Comparison of ENCODE assay signal across 8 cellular contexts in genomic region chr6:12289655-12290489, GRCh38. TPM values are rescaled to one million over a fixed set of nuclear protein-coding genes. Genes with fewer than 3 reads are reported as not detected.
DNase-seq lines count a peak whose midpoint lies in the region; ATAC-seq and TF ChIP-seq lines count a peak whose summit lies in the region.

EDN1 (plus strand) TSS chr6:12290361; CDS start chr6:12290630, 269 bp downstream.

- peak; percentile 78 for ATAC-seq in GM21576 (IDR thresholded peaks at IDR 0.05; ENCODE audit: unreplicated experiment)

- peak within 1 kb of the TSS; percentile 58 for H3K9ac ChIP-seq in ES-I3 (ENCODE audit: low read depth, low read length)

- H3K4me1 ChIP-seq in ES-I3 (ENCODE audit: insufficient read depth, low read length) = peaks cover 9% of the 10 kb centered on the region

- H3K36me3 ChIP-seq in ES-I3 (ENCODE audit: insufficient read depth, low read length) = no peaks in the 10 kb centered on the region; the same call in 1 of the 2 replicates

- in situ Hi-C loops in astrocyte of the cerebellum (cut with HindIII; ENCODE audit: low sequenced_read_pairs) = no loop called here

- TF ChIP-seq CTCF in astrocyte of the cerebellum (IDR thresholded peaks at IDR 0.05; ENCODE audit: low read depth, low read length, missing control alignments) = peak; percentile 62

- DNase-seq in Jurkat, Clone E6-1 (ENCODE audit: low read depth, low spot score) = peak; percentile 26
- DNase-seq in SW480 (ENCODE audit: low spot score) (peak; percentile 72), astrocyte of the cerebellum (ENCODE audit: low read depth) (peak; percentile 56), hypothalamus (lab: John Stamatoyannopoulos, UW) (peak in 42 of 51 donors; percentile 2 to 70 (median 30)), retina (peak; percentile 91), cortex of kidney (lab: John Stamatoyannopoulos, UW) (no peak)

- peak within 1 kb of the TSS; percentile 1 for H3K4me3 ChIP-seq in Jurkat, Clone E6-1 (ENCODE audit: low read length)
- H3K4me3 ChIP-seq in astrocyte of the cerebellum (ENCODE audit: low read depth, low read length) = peak within 1 kb of the TSS; percentile 51

- no peaks in the 10 kb centered on the region for H3K9me3 ChIP-seq in ES-I3 (ENCODE audit: control insufficient read depth, insufficient read depth, low read length)

RNA-seq across cellular contexts. Expression of gene EDN1, which starts in this region (rescaled TPM):
- polyA plus RNA-seq in Jurkat, Clone E6-1 (2012; ENCODE audit: insufficient read depth, insufficient read length) = not detected
